25 cellular contexts compared by ENCODE assay signal in the genomic region with DNA sequence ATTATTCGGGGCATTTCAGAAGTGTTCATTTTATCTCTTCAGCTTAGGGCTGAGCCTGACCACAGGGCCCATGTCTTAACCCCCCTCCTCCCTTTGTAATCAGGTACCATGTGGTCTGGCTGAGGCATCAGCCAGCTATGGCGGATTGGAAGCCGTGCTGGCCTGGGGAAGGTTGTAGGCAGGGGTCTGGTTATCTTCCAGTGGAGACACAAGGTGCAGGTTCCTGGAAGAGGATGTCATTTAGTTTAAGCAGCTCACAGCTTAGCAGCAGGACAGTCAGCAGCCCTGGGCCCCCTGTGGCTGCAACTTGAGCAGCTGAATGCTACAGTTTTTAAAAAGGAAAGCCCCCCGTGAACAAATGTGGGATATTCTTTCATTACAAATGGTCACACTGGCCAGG. TPM values are rescaled to one million over a fixed set of nuclear protein-coding genes. Genes with fewer than 3 reads are reported as not detected.
DNase-seq lines count a peak whose midpoint lies in the region; ATAC-seq and TF ChIP-seq lines count a peak whose summit lies in the region.
"Had no signal": no experiment of that assay in that cellular context is flagged by ENCODE, and none has a peak within 500 bp of the region (broad histone marks: within the 10 kb centered on the region; RNA-seq: fewer than 3 reads in every experiment).

No MANE protein-coding gene starts in this region.

- H3K27me3 Mint-ChIP-seq in activated CD4-positive, alpha-beta T cell treated with anti-CD3 and anti-CD28 coated beads, Interleukin-2, amount 10 ng/mL, durations not matched to agents 7 days and 5 days = no peaks in the 10 kb centered on the region
- H3K27me3 Mint-ChIP-seq: activated B cell treated with CpG ODN at 0.5 μM for 24 hours; B cell; central memory CD8-positive, alpha-beta T cell; stimulated activated naive B cell treated with anti-CD40 and anti-IgM and Interleukin-4, amounts not matched to agents 10 μg/mL and 1 μg/mL and 100 μg/mL, for 72 hours had no signal

- no peak for DNase-seq in activated CD4-positive, alpha-beta T cell treated with anti-CD3 and anti-CD28 coated beads, Interleukin-2, amount 10 ng/mL, durations not matched to agents 7 days and 5 days
- no peak for DNase-seq in activated CD4-positive, alpha-beta T cell treated with anti-CD3 and anti-CD28 coated beads, Interleukin-2, amount 50 U/mL, for 1 hour
- DNase-seq in OCI-M1 (lab: John Stamatoyannopoulos, UW) (peak; percentile 38), amniotic epithelial cell (ENCODE audit: low read depth) (peak; percentile 61), psoas muscle (peak in 1 of 2 donors; percentile 49), NCI-H2227 (lab: John Stamatoyannopoulos, UW; ENCODE audit: unreplicated experiment) (no peak), NCI-H146 (lab: John Stamatoyannopoulos, UW) (no peak)
- DNase-seq: activated B cell treated with CpG ODN at 0.5 μM for 24 hours; activated CD8-positive, alpha-beta T cell treated with anti-CD3 and anti-CD28 coated beads, Interleukin-2, amount 10 ng/mL, durations not matched to agents 7 days and 5 days; activated naive CD4-positive, alpha-beta T cell; anterior cingulate cortex; DMS79; erythroblast; foreskin fibroblast; KBM-7; NCI-H748 treated with DMSO at 0.1 percent for 48 hours; SJCRH30; small intestine; stimulated activated naive B cell treated with anti-CD40 and anti-IgM and Interleukin-4, amounts not matched to agents 10 μg/mL and 1 μg/mL and 100 μg/mL, for 72 hours had no signal

- intact Hi-C loops in psoas muscle (cut with DNase I) = no loop called here

- no peak overlapping the region for H3K4me3 Mint-ChIP-seq in activated CD4-positive, alpha-beta T cell treated with anti-CD3 and anti-CD28 coated beads, Interleukin-2, amount 10 ng/mL, durations not matched to agents 7 days and 5 days
- H3K4me3 Mint-ChIP-seq: activated B cell treated with CpG ODN at 0.5 μM for 24 hours; activated CD8-positive, alpha-beta T cell treated with anti-CD3 and anti-CD28 coated beads, Interleukin-2, amount 10 ng/mL, durations not matched to agents 7 days and 5 days; B cell; central memory CD8-positive, alpha-beta T cell; stimulated activated naive B cell treated with anti-CD40 and anti-IgM and Interleukin-4, amounts not matched to agents 10 μg/mL and 1 μg/mL and 100 μg/mL, for 72 hours; T-helper 2 cell treated with Interferon-gamma antibody and Interleukin-4, amounts not matched to agents 5 μg/mL and 100 μg/mL, for 36 hours had no signal

- H3K9me3 ChIP-seq in psoas muscle = no peaks in the 10 kb centered on the region
- H3K9me3 ChIP-seq: neutrophil, SJCRH30 had no signal

- peaks cover 75% of the 10 kb centered on the region for H3K4me1 ChIP-seq in psoas muscle

- peaks cover 2% of the 10 kb centered on the region for H3K4me1 Mint-ChIP-seq in activated CD4-positive, alpha-beta T cell treated with anti-CD3 and anti-CD28 coated beads, Interleukin-2, amount 10 ng/mL, durations not matched to agents 7 days and 5 days
- H3K4me1 Mint-ChIP-seq: activated B cell treated with CpG ODN at 0.5 μM for 24 hours; B cell; stimulated activated naive B cell treated with anti-CD40 and anti-IgM and Interleukin-4, amounts not matched to agents 10 μg/mL and 1 μg/mL and 100 μg/mL, for 72 hours had no signal

- no peak for TF ChIP-seq CTCF in psoas muscle (IDR thresholded peaks at IDR 0.05)

- H3K36me3 Mint-ChIP-seq in activated CD4-positive, alpha-beta T cell treated with anti-CD3 and anti-CD28 coated beads, Interleukin-2, amount 10 ng/mL, durations not matched to agents 7 days and 5 days (ENCODE audit: low read depth) = peaks cover 49% of the 10 kb centered on the region

- H3K36me3 ChIP-seq in psoas muscle (ENCODE audit: insufficient read depth in 1 of 2, low read depth in 1 of 2) = peaks cover 28 to 82% of the 10 kb centered on the region in 2 donors
- H3K36me3 ChIP-seq: neutrophil had no signal

- peak overlapping the region; percentile 99 for H3K27ac ChIP-seq in psoas muscle
- H3K27ac ChIP-seq: neutrophil, SJCRH30 had no signal

- CTCF ChIA-PET in activated CD4-positive, alpha-beta T cell treated with anti-CD3 and anti-CD28 coated beads, Interleukin-2, amount 10 ng/mL, durations not matched to agents 7 days and 5 days (lab: Charles Lee) = interaction anchor here (0.7 to 2.3 kb wide), 2 partner anchors 10 to 12 kb away, joined by 3 to 6 read pairs; no protein-coding TSS in a partner anchor

- no peak overlapping the region for H3K4me3 ChIP-seq in psoas muscle
- H3K4me3 ChIP-seq: SJCRH30 had no signal

- H3K9me3 Mint-ChIP-seq in activated CD4-positive, alpha-beta T cell treated with anti-CD3 and anti-CD28 coated beads, Interleukin-2, amount 10 ng/mL, durations not matched to agents 7 days and 5 days = no peaks in the 10 kb centered on the region
- H3K9me3 Mint-ChIP-seq: activated B cell treated with CpG ODN at 0.5 μM for 24 hours; central memory CD8-positive, alpha-beta T cell; stimulated activated naive B cell treated with anti-CD40 and anti-IgM and Interleukin-4, amounts not matched to agents 10 μg/mL and 1 μg/mL and 100 μg/mL, for 72 hours; T-helper 2 cell treated with Interferon-gamma antibody and Interleukin-4, amounts not matched to agents 5 μg/mL and 100 μg/mL, for 36 hours had no signal

- POLR2A ChIA-PET in activated CD4-positive, alpha-beta T cell treated with anti-CD3 and anti-CD28 coated beads, Interleukin-2, amount 10 ng/mL, durations not matched to agents 7 days and 5 days (lab: Charles Lee) = no interaction called here

- ATAC-seq in psoas muscle (peak in 1 of 4 donors; percentile 3), GM21825 (IDR thresholded peaks at IDR 0.05; ENCODE audit: unreplicated experiment) (no peak)
- ATAC-seq: activated CD8-positive, alpha-beta T cell treated with anti-CD3 and anti-CD28 coated beads, Interleukin-2, amount 10 ng/mL, durations not matched to agents 7 days and 5 days; HCT116; stimulated activated naive B cell treated with anti-CD40 and anti-IgM and Interleukin-4, amounts not matched to agents 10 μg/mL and 1 μg/mL and 100 μg/mL, for 72 hours had no signal

- peak overlapping the region; percentile 4 for H3K27ac Mint-ChIP-seq in activated CD4-positive, alpha-beta T cell treated with anti-CD3 and anti-CD28 coated beads, Interleukin-2, amount 10 ng/mL, durations not matched to agents 7 days and 5 days
- H3K27ac Mint-ChIP-seq: activated B cell treated with CpG ODN at 0.5 μM for 24 hours; activated CD8-positive, alpha-beta T cell treated with anti-CD3 and anti-CD28 coated beads, Interleukin-2, amount 10 ng/mL, durations not matched to agents 7 days and 5 days; B cell; stimulated activated naive B cell treated with anti-CD40 and anti-IgM and Interleukin-4, amounts not matched to agents 10 μg/mL and 1 μg/mL and 100 μg/mL, for 72 hours; T-helper 2 cell treated with Interferon-gamma antibody and Interleukin-4, amounts not matched to agents 5 μg/mL and 100 μg/mL, for 36 hours had no signal

- WGBS in psoas muscle, 3 donors = 44 to 54% (median 45%) methylated on average over 4 of the region's 4 CpGs

- H3K27me3 ChIP-seq in psoas muscle (ENCODE audit: insufficient read depth in 3 of 3, low read length in 2 of 3) = no peaks in the 10 kb centered on the region
- H3K27me3 ChIP-seq: neutrophil, SJCRH30 had no signal

RNA-seq across cellular contexts. Expression of a gene that starts 22.1 kb away (rescaled TPM):
- total RNA-seq in activated CD4-positive, alpha-beta T cell treated with anti-CD3 and anti-CD28 coated beads, Interleukin-2, amount 10 ng/mL, durations not matched to agents 7 days and 5 days = 10 to 100 TPM; 27.1 to 27.6 TPM
- 100 to 1,000 TPM; 354 to 855 (median 486) TPM for total RNA-seq in psoas muscle
- 100 to 1,000 TPM; 283 to 571 (median 364) TPM for polyA plus RNA-seq in psoas muscle

RNA-seq across cellular contexts. Expression of a gene that starts 52.6 kb away (rescaled TPM):
- total RNA-seq in activated CD4-positive, alpha-beta T cell treated with anti-CD3 and anti-CD28 coated beads, Interleukin-2, amount 10 ng/mL, durations not matched to agents 7 days and 5 days = 10 to 100 TPM; 11.1 to 12.3 TPM
- total RNA-seq in psoas muscle = 10 to 100 TPM in 3 of 4 donors, 1 to 10 TPM in 1; 8.0 to 12.3 (median 10.7) TPM
- 10 to 100 TPM in 1 of 3 donors, 1 to 10 TPM in 2; 6.0 to 10.0 (median 8.0) TPM for polyA plus RNA-seq in psoas muscle

Comparison
In these comparisons a context has a peak if more than half of its experiments do, and no peak if none do; other contexts are left out.
1. DNase-seq: peak in OCI-M1 (single experiment) and amniotic epithelial cell (single experiment); none in activated CD4-positive, alpha-beta T cell treated with anti-CD3 and anti-CD28 coated beads, Interleukin-2, amount 10 ng/mL, durations not matched to agents 7 days and 5 days (single experiment), activated CD4-positive, alpha-beta T cell treated with anti-CD3 and anti-CD28 coated beads, Interleukin-2, amount 50 U/mL, for 1 hour (single experiment), NCI-H2227 (single experiment) and NCI-H146 (single experiment).
2. RNA of a gene that starts 22.1 kb away (total RNA-seq): 354 to 855 TPM in psoas muscle; 27.1 to 27.6 TPM in activated CD4-positive, alpha-beta T cell treated with anti-CD3 and anti-CD28 coated beads, Interleukin-2, amount 10 ng/mL, durations not matched to agents 7 days and 5 days; every median in the first group is over 10 times any median in the second.